Comparison of ENCODE assay signal across 8 cellular contexts in the genomic region with DNA sequence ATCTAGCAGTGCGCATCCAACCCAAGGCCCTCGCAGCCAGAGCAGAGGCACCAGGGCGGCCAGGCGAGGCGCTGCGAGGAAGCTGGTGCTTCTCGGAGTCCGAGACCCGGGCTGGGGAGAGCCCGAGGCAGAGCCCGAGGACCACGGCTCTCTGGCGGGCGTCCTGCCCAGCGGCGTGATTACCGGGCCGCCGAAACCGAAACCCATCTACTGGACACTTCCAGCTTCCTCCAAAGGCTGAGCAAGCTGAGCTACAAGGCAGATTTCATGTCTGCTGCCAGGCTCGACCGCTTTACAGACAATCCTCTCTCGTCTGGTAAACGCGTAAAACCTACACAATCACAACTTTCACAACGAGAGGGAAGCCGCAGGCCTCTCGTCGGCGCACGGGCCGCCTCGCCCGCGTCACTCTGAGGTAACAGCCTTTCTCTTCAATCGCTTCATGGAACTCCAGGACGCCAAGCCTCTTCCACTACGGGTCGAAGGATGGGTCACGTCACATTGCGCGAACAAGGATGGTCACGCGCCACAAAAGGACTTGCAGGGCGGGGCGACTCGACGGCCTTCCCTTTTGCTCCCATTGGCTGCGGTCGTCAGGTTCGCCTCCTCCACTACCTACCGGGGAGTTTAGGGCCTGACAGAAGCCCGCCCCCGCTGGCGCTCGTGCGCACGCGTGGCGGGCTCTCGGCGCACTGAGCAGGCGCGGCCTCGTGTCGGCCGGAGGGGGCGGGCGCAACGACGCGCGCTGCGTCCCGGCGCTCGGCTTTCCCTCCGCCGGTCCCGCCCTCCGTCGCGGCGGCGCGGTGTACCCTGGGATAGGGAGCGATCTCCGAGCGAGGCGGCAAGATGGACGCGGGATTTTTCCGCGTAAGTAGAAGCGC. TPM values are rescaled to one million over a fixed set of nuclear protein-coding genes. Genes with fewer than 3 reads are reported as not detected.
DNase-seq lines count a peak whose midpoint lies in the region; ATAC-seq, FAIRE-seq and TF ChIP-seq lines count a peak whose summit lies in the region.

SRRM1 (plus strand) TSS at position 822 of the 881 bp plus-strand sequence; CDS start at position 847, 25 bp downstream.

- TF ChIP-seq POLR2A in GM12892 (IDR thresholded peaks at IDR 0.05; ENCODE audit: low read depth, low read length), result peak; percentile 94
- peak; percentile 67 to 99 (median 98) for TF ChIP-seq POLR2A in upper lobe of left lung (IDR thresholded peaks at IDR 0.05)

- H3K4me3 ChIP-seq in heart right ventricle, result peak within 1 kb of the TSS; percentile 62 to 99 (median 89)
- H3K4me3 ChIP-seq in upper lobe of left lung, result peak within 1 kb of the TSS; percentile 74 to 96 (median 85)

- peak; percentile 93 for DNase-seq in GM12892 (ENCODE audit: insufficient read length)
- peak; percentile 94 for DNase-seq in NCI-H146 treated with DMSO at 0.1 percent for 48 hours (lab: John Stamatoyannopoulos, UW; ENCODE audit: unreplicated experiment)
- peak; percentile 100 for DNase-seq in amniotic epithelial cell (ENCODE audit: low read depth)
- DNase-seq in heart right ventricle, result peak; percentile 98 to 100
- peak; percentile 98 to 100 (median 100) for DNase-seq in posterior cingulate gyrus
- DNase-seq in upper lobe of left lung, result peak; percentile 100

- WGBS in heart right ventricle, 2 donors, result 0% methylated on average over 95 of the region's 95 CpGs
- WGBS in upper lobe of left lung, 2 donors, result 0 to 1% methylated on average over 37 to 38 of the region's 95 CpGs

- H3K9me3 ChIP-seq in heart right ventricle (no peaks in the 10 kb centered on the region), upper lobe of left lung (no peaks in the 10 kb centered on the region)

- peak; percentile 99 for FAIRE-seq in GM12892 (lab: Jason Lieb, UNC)

- H3K4me1 ChIP-seq in heart right ventricle (peaks cover 0 to 39% (median 28%) of the 10 kb centered on the region in 9 donors), upper lobe of left lung (peaks cover 20 to 39% (median 25%) of the 10 kb centered on the region in 4 donors)

- ATAC-seq in HG02852 (IDR thresholded peaks at IDR 0.05; ENCODE audit: unreplicated experiment) (peak; percentile 92), heart right ventricle (peak; percentile 95 to 98 (median 97)), upper lobe of left lung (ENCODE audit: low FRiP score in 2 of 2) (peak; percentile 97 to 98)

- peaks cover 0 to 27% (median 19%) of the 10 kb centered on the region in 9 donors for H3K36me3 ChIP-seq in heart right ventricle
- peaks cover 11 to 21% (median 14%) of the 10 kb centered on the region in 4 donors for H3K36me3 ChIP-seq in upper lobe of left lung

- no peaks in the 10 kb centered on the region for H3K27me3 ChIP-seq in heart right ventricle
- H3K27me3 ChIP-seq in upper lobe of left lung, result no peaks in the 10 kb centered on the region

- intact Hi-C loops in T-helper 1 cell treated with Interleukin-12 subunit alpha and Interleukin-12 subunit beta and Interleukin-4 antibody, amounts not matched to agents 30 ng/mL and 1 ng/mL, for 36 hours (cut with micrococcal nuclease), result loop anchor here (1.0 to 10.0 kb wide), 17 partner anchors 103 to 1832 kb away; partner anchors contain the start of genes CLIC4, HMGN2, HNRNPR and NIPAL3
- intact Hi-C loops in heart right ventricle (cut with DNase I), result loop anchor here in 1 of 10 donors (5.0 kb wide), 1 partner anchor 250 kb away; no protein-coding TSS in a partner anchor
- intact Hi-C loops in posterior cingulate gyrus (cut with DNase I), result loop anchor here (1.0 to 5.0 kb wide), 2 partner anchors 103 to 225 kb away; partner anchors contain the start of genes CLIC4 and NIPAL3

- H3K27ac ChIP-seq in heart right ventricle (peak within 1 kb of the TSS; percentile 94 to 100 (median 98)), upper lobe of left lung (peak within 1 kb of the TSS; percentile 94 to 100 (median 99))

- TF ChIP-seq CTCF in heart right ventricle (IDR thresholded peaks at IDR 0.05) (peak in 3 of 9 donors; percentile 4 to 41 (median 32)), upper lobe of left lung (IDR thresholded peaks at IDR 0.05) (peak in 4 of 6 experiments; percentile 22 to 59 (median 44))

- TF ChIP-seq EP300 in upper lobe of left lung (IDR thresholded peaks at IDR 0.05), result peak in 1 of 4 donors; percentile 94

RNA-seq across cellular contexts. Expression of gene SRRM1, which starts in this region (rescaled TPM):
- 89.8 TPM for polyA plus RNA-seq in GM12892 (2012; ENCODE audit: missing spikeins)
- total RNA-seq in T-helper 1 cell treated with Interleukin-12 subunit alpha and Interleukin-12 subunit beta and Interleukin-4 antibody, amounts not matched to agents 30 ng/mL and 1 ng/mL, for 36 hours, result 175 and 178 TPM in 2 replicates
- total RNA-seq in heart right ventricle, result 10 to 100 TPM; 54.4 to 82.9 (median 75.8) TPM
- polyA plus RNA-seq in heart right ventricle, result 10 to 100 TPM; 26.0 to 83.0 TPM
- total RNA-seq in upper lobe of left lung, result 100 to 1,000 TPM in 3 of 6 donors, 10 to 100 TPM in 3; 76.0 to 429 (median 100.0) TPM

Comparison
In these comparisons a context has a peak if more than half of its experiments do, and no peak if none do; other contexts are left out.
1. Peak in every context shown above with its lines: DNase-seq, ATAC-seq, H3K4me3 ChIP-seq and H3K27ac ChIP-seq.